In genomic region chr7:76008156-76008687, GRCh38 we compare ENCODE assay signal across 14 cellular contexts. TPM values are rescaled to one million over a fixed set of nuclear protein-coding genes. Genes with fewer than 3 reads are reported as not detected.
DNase-seq lines count a peak whose midpoint lies in the region; ATAC-seq and TF ChIP-seq lines count a peak whose summit lies in the region.
"Had no signal": no experiment of that assay in that cellular context is flagged by ENCODE, and none has a peak within 500 bp of the region (broad histone marks: within the 10 kb centered on the region; RNA-seq: fewer than 3 reads in every experiment).

No MANE protein-coding gene starts in this region.

- H3K27me3 Mint-ChIP-seq in activated T-cell treated with anti-CD3 and anti-CD28 coated beads, Interleukin-2, amount 50 U/mL, for 72 hours (ENCODE audit: low read depth): peaks cover 13% of the 10 kb centered on the region
- no peaks in the 10 kb centered on the region for H3K27me3 Mint-ChIP-seq in T-helper 2 cell treated with Interferon-gamma antibody and Interleukin-4, amounts not matched to agents 5 μg/mL and 100 μg/mL, for 36 hours (ENCODE audit: low read depth)
- no peaks in the 10 kb centered on the region for H3K27me3 Mint-ChIP-seq in endodermal cell (ENCODE audit: insufficient read depth)
- H3K27me3 Mint-ChIP-seq in stimulated activated memory B cell treated with anti-CD40 and anti-IgM and Interleukin-4, amounts not matched to agents 10 μg/mL and 1 μg/mL and 100 μg/mL, for 72 hours: no peaks in the 10 kb centered on the region

- H3K27ac Mint-ChIP-seq in activated T-cell treated with anti-CD3 and anti-CD28 coated beads, Interleukin-2, amount 50 U/mL, for 72 hours: no peak overlapping the region
- H3K27ac Mint-ChIP-seq in T-helper 2 cell treated with Interferon-gamma antibody and Interleukin-4, amounts not matched to agents 5 μg/mL and 100 μg/mL, for 36 hours: peak overlapping the region; percentile 62
- H3K27ac Mint-ChIP-seq in endodermal cell: peak overlapping the region; percentile 53
- peak overlapping the region; percentile 70 for H3K27ac Mint-ChIP-seq in stimulated activated memory B cell treated with anti-CD40 and anti-IgM and Interleukin-4, amounts not matched to agents 10 μg/mL and 1 μg/mL and 100 μg/mL, for 72 hours

- H3K36me3 ChIP-seq in endodermal cell (ENCODE audit: control insufficient read depth, insufficient read depth, low read length): peaks cover 32% of the 10 kb centered on the region
- peaks cover 0 to 16% (median 3%) of the 10 kb centered on the region in 4 donors for H3K36me3 ChIP-seq in transverse colon
- peaks cover 16 to 47% (median 35%) of the 10 kb centered on the region in 4 donors for H3K36me3 ChIP-seq in stomach
- H3K36me3 ChIP-seq: prostate gland had no signal

- no peaks in the 10 kb centered on the region for H3K9me3 Mint-ChIP-seq in activated T-cell treated with anti-CD3 and anti-CD28 coated beads, Interleukin-2, amount 50 U/mL, for 72 hours
- no peaks in the 10 kb centered on the region for H3K9me3 Mint-ChIP-seq in T-helper 2 cell treated with Interferon-gamma antibody and Interleukin-4, amounts not matched to agents 5 μg/mL and 100 μg/mL, for 36 hours
- H3K9me3 Mint-ChIP-seq in endodermal cell: no peaks in the 10 kb centered on the region
- H3K9me3 Mint-ChIP-seq in stimulated activated memory B cell treated with anti-CD40 and anti-IgM and Interleukin-4, amounts not matched to agents 10 μg/mL and 1 μg/mL and 100 μg/mL, for 72 hours: no peaks in the 10 kb centered on the region

- peaks cover 43% of the 10 kb centered on the region for H3K4me1 Mint-ChIP-seq in activated T-cell treated with anti-CD3 and anti-CD28 coated beads, Interleukin-2, amount 50 U/mL, for 72 hours (ENCODE audit: low read depth)
- H3K4me1 Mint-ChIP-seq in T-helper 2 cell treated with Interferon-gamma antibody and Interleukin-4, amounts not matched to agents 5 μg/mL and 100 μg/mL, for 36 hours (ENCODE audit: low read depth): peaks cover 25% of the 10 kb centered on the region
- H3K4me1 Mint-ChIP-seq in endodermal cell: no peaks in the 10 kb centered on the region
- peaks cover 37% of the 10 kb centered on the region for H3K4me1 Mint-ChIP-seq in stimulated activated memory B cell treated with anti-CD40 and anti-IgM and Interleukin-4, amounts not matched to agents 10 μg/mL and 1 μg/mL and 100 μg/mL, for 72 hours

- peak; percentile 42 to 59 for ATAC-seq in activated T-cell treated with anti-CD3 and anti-CD28 coated beads, Interleukin-2, amount 50 U/mL, for 72 hours (replicated peaks in 1 of 2)
- peak; percentile 85 for ATAC-seq in stimulated activated memory B cell treated with anti-CD40 and anti-IgM and Interleukin-4, amounts not matched to agents 10 μg/mL and 1 μg/mL and 100 μg/mL, for 72 hours

- 76 to 91% methylated on average over 4 to 8 of the region's 8 CpGs for WGBS in endodermal cell (ENCODE audit: insufficient coverage in 1 of 2, insufficient read length in 1 of 2), 2 experiments
- 75% methylated on average over 8 of the region's 8 CpGs; no CpG with 5 or more reads in 1 of the 2 donors for WGBS in transverse colon (ENCODE audit: low coverage in 1 of 2), 2 donors
- WGBS in stomach, 5 donors: 65 to 81% (median 73%) methylated on average over 8 of the region's 8 CpGs

- no peaks in the 10 kb centered on the region for H3K27me3 ChIP-seq in endodermal cell (ENCODE audit: control insufficient read depth, insufficient read depth, low read length, poor library complexity, severe bottlenecking)
- no peaks in the 10 kb centered on the region for H3K27me3 ChIP-seq in transverse colon
- no peaks in the 10 kb centered on the region for H3K27me3 ChIP-seq in stomach
- H3K27me3 ChIP-seq: Peyer's patch had no signal

- H3K4me3 Mint-ChIP-seq in activated T-cell treated with anti-CD3 and anti-CD28 coated beads, Interleukin-2, amount 50 U/mL, for 72 hours: peak overlapping the region; percentile 66 to 70
- H3K4me3 Mint-ChIP-seq in T-helper 2 cell treated with Interferon-gamma antibody and Interleukin-4, amounts not matched to agents 5 μg/mL and 100 μg/mL, for 36 hours: peak overlapping the region; percentile 76
- H3K4me3 Mint-ChIP-seq in endodermal cell: no peak overlapping the region
- H3K4me3 Mint-ChIP-seq in stimulated activated memory B cell treated with anti-CD40 and anti-IgM and Interleukin-4, amounts not matched to agents 10 μg/mL and 1 μg/mL and 100 μg/mL, for 72 hours: peak overlapping the region; percentile 21

- no peaks in the 10 kb centered on the region for H3K9me3 ChIP-seq in endodermal cell (ENCODE audit: control insufficient read depth, low read length)
- no peaks in the 10 kb centered on the region for H3K9me3 ChIP-seq in transverse colon
- H3K9me3 ChIP-seq in stomach: no peaks in the 10 kb centered on the region
- H3K9me3 ChIP-seq: Peyer's patch, prostate gland had no signal

- TF ChIP-seq EP300 in transverse colon (IDR thresholded peaks at IDR 0.05; ENCODE audit: low read depth) (no peak), stomach (IDR thresholded peaks at IDR 0.05) (no peak)

- H3K36me3 Mint-ChIP-seq in activated T-cell treated with anti-CD3 and anti-CD28 coated beads, Interleukin-2, amount 50 U/mL, for 72 hours (ENCODE audit: insufficient read depth in 2 of 2): peaks cover 0 to 11% of the 10 kb centered on the region in 2 donors
- H3K36me3 Mint-ChIP-seq in T-helper 2 cell treated with Interferon-gamma antibody and Interleukin-4, amounts not matched to agents 5 μg/mL and 100 μg/mL, for 36 hours (ENCODE audit: low read depth): peaks cover 30% of the 10 kb centered on the region
- H3K36me3 Mint-ChIP-seq in endodermal cell (ENCODE audit: low read depth): peaks cover 46% of the 10 kb centered on the region
- H3K36me3 Mint-ChIP-seq in stimulated activated memory B cell treated with anti-CD40 and anti-IgM and Interleukin-4, amounts not matched to agents 10 μg/mL and 1 μg/mL and 100 μg/mL, for 72 hours: peaks cover 43% of the 10 kb centered on the region

- H3K4me3 ChIP-seq in endodermal cell (ENCODE audit: low read length) (no peak overlapping the region), transverse colon (no peak overlapping the region), stomach (no peak overlapping the region)
- H3K4me3 ChIP-seq: Peyer's patch, prostate gland had no signal

- TF ChIP-seq CTCF in endodermal cell (conservative IDR thresholded peaks at IDR 0.05): no peak
- no peak for TF ChIP-seq CTCF in transverse colon (IDR thresholded peaks at IDR 0.05)
- TF ChIP-seq CTCF in stomach (IDR thresholded peaks at IDR 0.05): no peak

- peak; percentile 33 to 42 for DNase-seq in activated T-cell treated with anti-CD3 and anti-CD28 coated beads, Interleukin-2, amount 50 U/mL, for 72 hours
- no peak for DNase-seq in activated T-cell treated with anti-CD3 and anti-CD28 coated beads, Interleukin-2, amount 50 U/mL, for 1 hour
- peak; percentile 64 for DNase-seq in T-helper 2 cell treated with Interferon-gamma antibody and Interleukin-4, amounts not matched to agents 5 μg/mL and 100 μg/mL, for 36 hours (ENCODE audit: low spot score)
- DNase-seq in endodermal cell: no peak
- no peak for DNase-seq in transverse colon
- DNase-seq in stomach: no peak
- DNase-seq in A172 (ENCODE audit: low spot score): no peak
- DNase-seq: DMS53; NCI-H1436; NCI-H510A treated with DMSO at 0.1 percent for 48 hours; stimulated activated CD8-positive, alpha-beta memory T cell treated with anti-CD3 and anti-CD28 coated beads, Interleukin-4, amount 100 ng/mL, for 48 hours had no signal

- in situ Hi-C loops in transverse colon (cut with MboI; ENCODE audit: low pct_ligation_motif_present in 1 of 4, low pct_unique_long_range_greater_than_20kb in 1 of 4, low sequenced_read_pairs in 3 of 4): no loop called here

- H3K27ac ChIP-seq in endodermal cell (ENCODE audit: low read depth, low read length) (no peak overlapping the region), transverse colon (no peak overlapping the region), stomach (peak overlapping the region in 2 of 5 donors; percentile 25 to 66)
- H3K27ac ChIP-seq: Peyer's patch had no signal

- intact Hi-C loops in transverse colon (cut with DNase I; ENCODE audit: low total_unique reads) (no loop called here), stomach (cut with DNase I; ENCODE audit: low total_unique reads) (no loop called here)

- H3K4me1 ChIP-seq in endodermal cell (ENCODE audit: control insufficient read depth, insufficient read depth, low read length): no peaks in the 10 kb centered on the region
- H3K4me1 ChIP-seq in transverse colon: peaks cover 0 to 9% (median 4%) of the 10 kb centered on the region in 4 donors
- H3K4me1 ChIP-seq in stomach: peaks cover 9 to 40% (median 18%) of the 10 kb centered on the region in 4 donors
- H3K4me1 ChIP-seq: prostate gland had no signal

- H3K9ac ChIP-seq in endodermal cell (ENCODE audit: extremely low read depth, low read length, poor library complexity, severe bottlenecking): no peak overlapping the region

- TF ChIP-seq POLR2A in transverse colon (IDR thresholded peaks at IDR 0.05) (no peak), stomach (IDR thresholded peaks at IDR 0.05) (no peak)

RNA-seq across cellular contexts. Expression of gene TMEM120A, which starts 13.8 kb away (rescaled TPM):
- total RNA-seq in activated T-cell treated with anti-CD3 and anti-CD28 coated beads, Interleukin-2, amount 50 U/mL, for 72 hours: 10 to 100 TPM; 23.5 to 25.4 TPM
- total RNA-seq in endodermal cell (10 to 100 TPM; 18.8 to 19.1 TPM), transverse colon (100 to 1,000 TPM in 1 of 4 donors, 10 to 100 TPM in 3; 57.6 to 119 (median 92.0) TPM), stomach (10 to 100 TPM in 4 of 5 donors, 1 to 10 TPM in 1; 4.1 to 75.3 (median 24.2) TPM)
- 28.4 TPM for polyA plus RNA-seq in endodermal cell (2013, experiment 1 of 2)
- 30.6 TPM for polyA plus RNA-seq in endodermal cell (2013, experiment 2 of 2)
- polyA plus RNA-seq in stomach: 10 to 100 TPM; 53.6 to 78.6 (median 68.3) TPM
- total RNA-seq in A172 (2014; rRNA removed; shearing (Covaris generic)): 13.6 and 26.5 TPM in 2 replicates

RNA-seq across cellular contexts. Expression of gene STYXL1, which starts 39.6 kb away (rescaled TPM):
- 10 to 100 TPM; 52.0 to 54.6 TPM for total RNA-seq in activated T-cell treated with anti-CD3 and anti-CD28 coated beads, Interleukin-2, amount 50 U/mL, for 72 hours
- total RNA-seq in endodermal cell (10 to 100 TPM; 69.8 to 72.0 TPM), transverse colon (10 to 100 TPM in 2 of 4 donors, 1 to 10 TPM in 2; 3.4 to 51.9 (median 20.9) TPM), stomach (10 to 100 TPM; 12.3 to 58.1 (median 17.8) TPM)
- 43.6 TPM for polyA plus RNA-seq in endodermal cell (2013, experiment 1 of 2)
- polyA plus RNA-seq in endodermal cell (2013, experiment 2 of 2): 44.5 TPM
- 10 to 100 TPM; 37.0 to 57.4 (median 45.4) TPM for polyA plus RNA-seq in stomach
- total RNA-seq in A172 (2014; rRNA removed; shearing (Covaris generic)): 52.3 and 84.7 TPM in 2 replicates

RNA-seq across cellular contexts. Expression of gene MDH2, which starts 39.7 kb away (rescaled TPM):
- 100 to 1,000 TPM; 162 to 170 TPM for total RNA-seq in activated T-cell treated with anti-CD3 and anti-CD28 coated beads, Interleukin-2, amount 50 U/mL, for 72 hours
- total RNA-seq in endodermal cell (100 to 1,000 TPM; 211 to 253 TPM), transverse colon (100 to 1,000 TPM; 144 to 308 (median 152) TPM), stomach (100 to 1,000 TPM in 2 of 5 donors, 10 to 100 TPM in 3; 41.1 to 227 (median 71.9) TPM)
- polyA plus RNA-seq in endodermal cell (2013, experiment 1 of 2): 179 TPM
- 157 TPM for polyA plus RNA-seq in endodermal cell (2013, experiment 2 of 2)
- 100 to 1,000 TPM in 1 of 3 donors, 10 to 100 TPM in 2; 81.5 to 107 (median 89.2) TPM for polyA plus RNA-seq in stomach
- 92.9 and 121 TPM in 2 replicates for total RNA-seq in A172 (2014; rRNA removed; shearing (Covaris generic))

Comparison
In these comparisons a context has a peak if more than half of its experiments do, and no peak if none do; other contexts are left out.
1. DNase-seq: peak in activated T-cell treated with anti-CD3 and anti-CD28 coated beads, Interleukin-2, amount 50 U/mL, for 72 hours (2 of 2) and T-helper 2 cell treated with Interferon-gamma antibody and Interleukin-4, amounts not matched to agents 5 μg/mL and 100 μg/mL, for 36 hours (single experiment); none in activated T-cell treated with anti-CD3 and anti-CD28 coated beads, Interleukin-2, amount 50 U/mL, for 1 hour (single experiment), endodermal cell (single experiment), transverse colon (single experiment), stomach (single experiment) and A172 (single experiment).